26 cellular contexts compared by ENCODE assay signal in the genomic region with DNA sequence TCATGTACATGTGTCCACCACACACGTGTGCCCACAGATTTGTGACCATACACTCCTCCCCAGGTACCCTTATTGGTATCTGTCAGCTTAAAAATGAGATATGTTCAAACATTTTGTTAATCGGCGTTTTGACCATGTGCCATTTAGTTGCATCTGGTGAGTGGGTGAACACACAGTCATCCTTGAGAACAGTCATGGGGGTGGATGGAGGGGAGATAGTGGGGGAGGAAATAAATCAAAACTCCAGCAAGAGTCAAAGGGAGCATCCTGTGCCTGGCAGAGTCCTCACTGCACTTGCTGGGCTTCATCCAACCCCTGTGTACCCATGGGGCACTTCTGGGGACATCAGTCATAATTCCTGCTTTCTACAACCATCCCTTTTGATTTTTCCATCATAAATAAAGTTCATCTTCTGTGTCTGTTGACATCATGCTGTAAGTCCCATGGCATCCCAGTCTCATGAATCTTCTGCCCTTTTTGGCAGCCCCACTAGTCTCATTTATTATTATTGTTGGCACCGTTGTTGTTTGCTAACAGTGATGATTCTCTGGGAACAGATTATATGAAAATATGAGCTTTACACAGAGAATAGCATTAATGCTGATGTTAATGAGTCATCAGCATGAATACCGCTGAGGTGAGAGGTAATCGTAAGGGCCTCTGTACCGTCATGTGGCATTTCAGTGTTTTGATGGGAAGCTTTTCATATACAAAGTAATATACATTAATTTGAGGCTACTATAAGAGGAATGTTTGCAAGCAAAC.
A peak's percentile ranks its signal among the peaks of the same experiment; 100 is the strongest.
DNase-seq lines count a peak whose midpoint lies in the region; ATAC-seq and TF ChIP-seq lines count a peak whose summit lies in the region.
"Had no signal": no experiment of that assay in that cellular context is flagged by ENCODE, and none has a peak within 500 bp of the region (broad histone marks: within the 10 kb centered on the region; RNA-seq: fewer than 3 reads in every experiment).

No MANE protein-coding gene starts in this region.

- H3K36me3 Mint-ChIP-seq in stimulated activated effector memory CD8-positive, alpha-beta T cell treated with anti-CD3 and anti-CD28 coated beads, Interleukin-12 subunit alpha, Interleukin-12 subunit beta, amount 100 ng/mL, for 72 hours, result no peaks in the 10 kb centered on the region
- H3K36me3 Mint-ChIP-seq: WTC11 had no signal

- peaks cover 8% of the 10 kb centered on the region for H3K9me3 Mint-ChIP-seq in stimulated activated effector memory CD8-positive, alpha-beta T cell treated with anti-CD3 and anti-CD28 coated beads, Interleukin-12 subunit alpha, Interleukin-12 subunit beta, amount 100 ng/mL, for 72 hours
- H3K9me3 Mint-ChIP-seq: activated CD8-positive, alpha-beta T cell treated with anti-CD3 and anti-CD28 coated beads for 36 hours had no signal

- no peak overlapping the region for H3K27ac Mint-ChIP-seq in stimulated activated effector memory CD8-positive, alpha-beta T cell treated with anti-CD3 and anti-CD28 coated beads, Interleukin-12 subunit alpha, Interleukin-12 subunit beta, amount 100 ng/mL, for 72 hours
- H3K27ac Mint-ChIP-seq: activated CD8-positive, alpha-beta T cell treated with anti-CD3 and anti-CD28 coated beads for 36 hours; activated naive CD8-positive, alpha-beta T cell; activated T-cell treated with anti-CD3 and anti-CD28 coated beads, Interleukin-2, amount 50 U/mL, for 72 hours; effector memory CD8-positive, alpha-beta T cell; T-helper 17 cell; WTC11 had no signal

- no peak overlapping the region for H3K4me3 Mint-ChIP-seq in stimulated activated effector memory CD8-positive, alpha-beta T cell treated with anti-CD3 and anti-CD28 coated beads, Interleukin-12 subunit alpha, Interleukin-12 subunit beta, amount 100 ng/mL, for 72 hours
- H3K4me3 Mint-ChIP-seq: activated CD8-positive, alpha-beta T cell treated with anti-CD3 and anti-CD28 coated beads for 36 hours; activated naive CD8-positive, alpha-beta T cell; activated T-cell treated with anti-CD3 and anti-CD28 coated beads, Interleukin-2, amount 50 U/mL, for 72 hours; central memory CD8-positive, alpha-beta T cell; effector memory CD8-positive, alpha-beta T cell; T-helper 17 cell; WTC11 had no signal

- H3K4me1 Mint-ChIP-seq in stimulated activated effector memory CD8-positive, alpha-beta T cell treated with anti-CD3 and anti-CD28 coated beads, Interleukin-12 subunit alpha, Interleukin-12 subunit beta, amount 100 ng/mL, for 72 hours, result no peaks in the 10 kb centered on the region
- H3K4me1 Mint-ChIP-seq: central memory CD8-positive, alpha-beta T cell; T-helper 17 cell had no signal

- no peak for ATAC-seq in HG03025 (IDR thresholded peaks at IDR 0.05; ENCODE audit: low FRiP score, unreplicated experiment)
- ATAC-seq in stimulated activated effector memory CD8-positive, alpha-beta T cell treated with anti-CD3 and anti-CD28 coated beads, Interleukin-12 subunit alpha, Interleukin-12 subunit beta, amount 100 ng/mL, for 72 hours, result no peak
- ATAC-seq: activated CD8-positive, alpha-beta T cell treated with anti-CD3 and anti-CD28 coated beads for 36 hours; activated T-cell treated with anti-CD3 and anti-CD28 coated beads, Interleukin-2, amount 50 U/mL, for 72 hours; effector memory CD8-positive, alpha-beta T cell; gastroesophageal sphincter; left ventricle myocardium superior; T-helper 17 cell; WTC11 had no signal

- TF ChIP-seq CTCF in astrocyte of the cerebellum (IDR thresholded peaks at IDR 0.05; ENCODE audit: low read depth, low read length, missing control alignments), result no peak
- no peak for TF ChIP-seq CTCF in fibroblast of pulmonary artery (IDR thresholded peaks at IDR 0.05; ENCODE audit: low read length, missing control alignments)

- peak; percentile 41 for DNase-seq in GM04503 (ENCODE audit: low read depth)
- DNase-seq in astrocyte of the cerebellum (ENCODE audit: low read depth), result peak; percentile 32
- peak; percentile 82 for DNase-seq in fibroblast of pulmonary artery (ENCODE audit: low read depth)
- DNase-seq in smooth muscle cell of the brain vasculature (ENCODE audit: low read depth, low spot score), result peak; percentile 71
- DNase-seq in NCI-H69 (lab: John Stamatoyannopoulos, UW), result no peak
- DNase-seq in NCI-H2171 (lab: John Stamatoyannopoulos, UW), result no peak
- DNase-seq in stimulated activated effector memory CD8-positive, alpha-beta T cell treated with anti-CD3 and anti-CD28 coated beads, Interleukin-12 subunit alpha, Interleukin-12 subunit beta, amount 100 ng/mL, for 72 hours (ENCODE audit: low spot score in 2 of 2), result no peak
- DNase-seq: activated CD8-positive, alpha-beta T cell treated with anti-CD3 and anti-CD28 coated beads for 36 hours; activated T-cell treated with anti-CD3 and anti-CD28 coated beads, Interleukin-2, amount 50 U/mL, for 72 hours; effector memory CD8-positive, alpha-beta T cell; HCEC 1CT; left ventricle myocardium superior; MM.1S; NCI-H187; NCI-H446 treated with DMSO at 0.1 percent for 48 hours; ovary; SHP77 treated with DMSO at 0.1 percent for 48 hours; stimulated activated CD4-positive, alpha-beta T cell treated with anti-CD3 and anti-CD28 coated beads, Interleukin-4, amount 100 ng/mL, for 24 hours; T-helper 17 cell had no signal

- in situ Hi-C loops in astrocyte of the cerebellum (cut with HindIII; ENCODE audit: low sequenced_read_pairs), result no loop called here

- no peak overlapping the region for H3K4me3 ChIP-seq in astrocyte of the cerebellum (ENCODE audit: low read depth, low read length)
- no peak overlapping the region for H3K4me3 ChIP-seq in fibroblast of pulmonary artery (replicated peaks; ENCODE audit: low read depth, low read length)
- H3K4me3 ChIP-seq: BLaER1, gastroesophageal sphincter, ovary, suprapubic skin had no signal

Comparison
In these comparisons a context has a peak if more than half of its experiments do, and no peak if none do; other contexts are left out.
1. DNase-seq: peak in GM04503 (single experiment), astrocyte of the cerebellum (single experiment), fibroblast of pulmonary artery (single experiment) and smooth muscle cell of the brain vasculature (single experiment); none in NCI-H69 (single experiment), NCI-H2171 (single experiment) and stimulated activated effector memory CD8-positive, alpha-beta T cell treated with anti-CD3 and anti-CD28 coated beads, Interleukin-12 subunit alpha, Interleukin-12 subunit beta, amount 100 ng/mL, for 72 hours (0 of 2).